30 cellular contexts compared by ENCODE assay signal in the genomic region with DNA sequence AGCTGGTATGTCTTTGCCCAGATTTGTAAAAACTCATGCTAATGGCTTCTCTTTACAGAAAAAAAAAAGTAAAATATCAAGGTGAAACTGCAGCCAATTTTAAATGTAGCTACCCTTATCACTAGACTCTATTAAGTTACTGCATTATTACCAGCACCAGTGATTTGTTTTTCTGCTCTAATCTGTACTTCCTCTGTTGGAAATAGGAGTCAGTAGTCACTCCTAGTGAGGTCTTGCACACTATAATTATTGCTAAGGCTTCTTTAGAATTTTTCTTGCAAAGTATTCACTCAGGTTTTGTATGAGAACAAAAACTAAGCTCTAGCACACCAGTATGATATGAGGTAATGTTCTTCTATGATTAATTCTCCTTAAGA.
"Had no signal": no experiment of that assay in that cellular context is flagged by ENCODE, and none has a peak within 500 bp of the region (broad histone marks: within the 10 kb centered on the region; RNA-seq: fewer than 3 reads in every experiment).

No MANE protein-coding gene starts in this region.

- H3K9me3 Mint-ChIP-seq: activated CD4-positive, alpha-beta T cell treated with anti-CD3 and anti-CD28 coated beads, Interleukin-2, amount 10 ng/mL, durations not matched to agents 7 days and 5 days; activated T-helper 1 cell treated with anti-CD3 and anti-CD28 coated beads, Interleukin-12 subunit alpha, Interleukin-12 subunit beta, Interleukin-2, Interleukin-4 antibody, amounts not matched to agents 30 ng/mL and 10 ng/mL and 1 ng/mL, durations not matched to agents 14 hours and 24 hours and 36 hours; T-helper 1 cell treated with Interleukin-12 subunit alpha and Interleukin-12 subunit beta and Interleukin-4 antibody, amounts not matched to agents 30 μg/mL and 1 μg/mL, for 36 hours; T-helper 2 cell treated with Interferon-gamma antibody and Interleukin-4, amounts not matched to agents 5 μg/mL and 100 μg/mL, for 36 hours had no signal

- H3K27me3 Mint-ChIP-seq: activated CD4-positive, alpha-beta T cell treated with anti-CD3 and anti-CD28 coated beads for 36 hours; activated CD4-positive, alpha-beta T cell treated with anti-CD3 and anti-CD28 coated beads, Interleukin-2, amount 10 ng/mL, durations not matched to agents 7 days and 5 days had no signal

- H3K36me3 Mint-ChIP-seq: activated naive CD4-positive, alpha-beta T cell treated with anti-CD3 and anti-CD28 coated beads, Interleukin-2, amount 50 U/mL, for 72 hours had no signal

- DNase-seq: activated CD4-positive, alpha-beta T cell treated with anti-CD3 and anti-CD28 coated beads for 36 hours; activated CD4-positive, alpha-beta T cell treated with anti-CD3 and anti-CD28 coated beads, Interleukin-2, amount 10 ng/mL, durations not matched to agents 7 days and 5 days; activated CD4-positive, alpha-beta T cell treated with anti-CD3 and anti-CD28 coated beads, Interleukin-2, amount 50 U/mL, for 48 hours; activated CD8-positive, alpha-beta memory T cell treated with anti-CD3 and anti-CD28 coated beads, Interleukin-2, amount 50 U/mL, for 4 hours; activated gamma-delta T cell treated with Interleukin-2 at 50 U/mL for 16 hours; activated naive CD4-positive, alpha-beta T cell treated with anti-CD3 and anti-CD28 coated beads for 36 hours; activated T-cell treated with anti-CD3 and anti-CD28 coated beads for 4 hours; activated T-cell treated with anti-CD3 and anti-CD28 coated beads, Interleukin-2, amount 50 U/mL, for 4 hours; adrenal gland; body of pancreas; central memory CD4-positive, alpha-beta T cell; Karpas-422; KBM-7; NCI-H1105; NCI-H1417 treated with DMSO at 0.1 percent for 48 hours; NCI-H187 treated with DMSO at 0.1 percent for 48 hours; NCI-H2081; NCI-H2171 treated with DMSO at 0.1 percent for 48 hours; NCI-H345; NCI-H510A; NCI-H526; NCI-H748 treated with DMSO at 0.1 percent for 48 hours; NK-92 treated with Interleukin-12 subunit alpha and Interleukin-12 subunit beta, amount 100 ng/mL, for 24 hours; PC-9 had no signal

- H3K4me1 Mint-ChIP-seq: activated CD4-positive, alpha-beta T cell treated with anti-CD3 and anti-CD28 coated beads for 36 hours; activated CD4-positive, alpha-beta T cell treated with anti-CD3 and anti-CD28 coated beads, Interleukin-2, amount 10 ng/mL, durations not matched to agents 7 days and 5 days; WTC11 had no signal

- H3K27ac ChIP-seq: adrenal gland, PC-9, RWPE1 had no signal

- H3K4me3 Mint-ChIP-seq: activated CD4-positive, alpha-beta T cell treated with anti-CD3 and anti-CD28 coated beads for 36 hours; activated CD4-positive, alpha-beta T cell treated with anti-CD3 and anti-CD28 coated beads, Interleukin-2, amount 10 ng/mL, durations not matched to agents 7 days and 5 days; activated naive CD4-positive, alpha-beta T cell treated with anti-CD3 and anti-CD28 coated beads for 36 hours; activated T-cell treated with anti-CD3 and anti-CD28 coated beads, Interleukin-2, amount 50 U/mL, for 4 hours; activated T-helper 1 cell treated with anti-CD3 and anti-CD28 coated beads, Interleukin-12 subunit alpha, Interleukin-12 subunit beta, Interleukin-2, Interleukin-4 antibody, amounts not matched to agents 30 ng/mL and 10 ng/mL and 1 ng/mL, durations not matched to agents 14 hours and 24 hours and 36 hours; T-helper 1 cell treated with Interleukin-12 subunit alpha and Interleukin-12 subunit beta and Interleukin-4 antibody, amounts not matched to agents 30 μg/mL and 1 μg/mL, for 36 hours; T-helper 2 cell treated with Interferon-gamma antibody and Interleukin-4, amounts not matched to agents 5 μg/mL and 100 μg/mL, for 36 hours; WTC11 had no signal

- H3K27ac Mint-ChIP-seq: activated CD4-positive, alpha-beta T cell treated with anti-CD3 and anti-CD28 coated beads for 36 hours; activated CD4-positive, alpha-beta T cell treated with anti-CD3 and anti-CD28 coated beads, Interleukin-2, amount 10 ng/mL, durations not matched to agents 7 days and 5 days; activated naive CD4-positive, alpha-beta T cell treated with anti-CD3 and anti-CD28 coated beads for 36 hours; activated naive CD4-positive, alpha-beta T cell treated with anti-CD3 and anti-CD28 coated beads, Interleukin-2, amount 50 U/mL, for 72 hours; activated T-helper 1 cell treated with anti-CD3 and anti-CD28 coated beads, Interleukin-12 subunit alpha, Interleukin-12 subunit beta, Interleukin-2, Interleukin-4 antibody, amounts not matched to agents 30 ng/mL and 10 ng/mL and 1 ng/mL, durations not matched to agents 14 hours and 24 hours and 36 hours; T-helper 1 cell treated with Interleukin-12 subunit alpha and Interleukin-12 subunit beta and Interleukin-4 antibody, amounts not matched to agents 30 μg/mL and 1 μg/mL, for 36 hours; T-helper 2 cell treated with Interferon-gamma antibody and Interleukin-4, amounts not matched to agents 5 μg/mL and 100 μg/mL, for 36 hours; WTC11 had no signal
